12 cellular contexts compared by ENCODE assay signal in the genomic region with DNA sequence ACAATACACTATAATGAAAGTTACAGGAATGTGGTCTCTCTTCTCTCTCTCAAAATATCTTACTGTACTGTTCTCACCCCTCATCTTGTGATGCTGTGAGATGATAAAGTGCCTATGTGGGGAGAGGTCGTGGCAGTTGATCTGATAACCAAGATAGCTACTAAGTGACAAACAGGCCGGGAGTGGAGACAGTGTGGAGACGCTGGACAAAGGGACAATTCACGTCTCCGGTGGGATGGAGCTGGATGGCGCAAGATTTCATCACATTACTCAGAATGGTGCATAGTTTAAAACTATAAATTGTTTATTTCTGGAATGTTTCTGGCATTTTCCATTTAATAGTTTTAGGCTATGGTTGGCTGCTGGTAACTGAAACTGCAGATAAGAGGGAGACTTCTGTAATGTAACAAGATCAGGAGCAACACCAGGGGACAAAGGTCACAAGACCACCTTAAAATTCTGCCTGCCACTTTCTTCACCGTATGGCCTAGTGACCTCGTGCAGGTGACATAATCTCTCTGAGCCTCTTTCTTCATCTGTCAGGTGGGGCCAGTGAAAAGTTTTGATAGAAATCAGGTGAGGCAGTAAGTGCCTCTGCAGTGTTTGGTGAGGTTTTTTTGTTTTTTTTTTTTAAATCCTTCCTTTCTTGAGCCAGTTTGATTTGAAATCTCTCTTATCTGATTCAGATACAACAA. TPM values are rescaled to one million over a fixed set of nuclear protein-coding genes. Genes with fewer than 3 reads are reported as not detected.
DNase-seq lines count a peak whose midpoint lies in the region; ATAC-seq, FAIRE-seq and TF ChIP-seq lines count a peak whose summit lies in the region.
"Had no signal": no experiment of that assay in that cellular context is flagged by ENCODE, and none has a peak within 500 bp of the region (broad histone marks: within the 10 kb centered on the region; RNA-seq: fewer than 3 reads in every experiment).

No MANE protein-coding gene starts in this region.

- no peaks in the 10 kb centered on the region for H3K9me3 ChIP-seq in A549
- H3K9me3 ChIP-seq: BLaER1 had no signal

- TF ChIP-seq CTCF in A549 (IDR thresholded peaks at IDR 0.05) (no peak), brain microvascular endothelial cell (IDR thresholded peaks at IDR 0.05; ENCODE audit: low read depth, low read length, missing control alignments) (no peak)

- H3K27me3 ChIP-seq in brain microvascular endothelial cell (replicated peaks) = no peaks in the 10 kb centered on the region
- H3K27me3 ChIP-seq: BLaER1 had no signal

- peaks cover 65 to 79% of the 10 kb centered on the region in 2 donors for H3K4me1 Mint-ChIP-seq in natural killer cell treated with Interleukin-12 subunit alpha and Interleukin-12 subunit beta and Interleukin-15 and Interleukin-18, amount 100 ng/mL, for 72 hours (ENCODE audit: low read depth in 2 of 2)

- TF ChIP-seq EP300 in A549 (IDR thresholded peaks at IDR 0.05) = no peak

- POLR2A ChIA-PET in A549 (lab: Yijun Ruan, JAX) = no interaction called here

- peaks cover 81% of the 10 kb centered on the region for H3K4me1 ChIP-seq in A549

- H3K9me3 Mint-ChIP-seq in natural killer cell treated with Interleukin-12 subunit alpha and Interleukin-12 subunit beta and Interleukin-15 and Interleukin-18, amount 100 ng/mL, for 72 hours = no peaks in the 10 kb centered on the region

- ATAC-seq in A549 = no peak
- no peak for ATAC-seq in natural killer cell treated with Interleukin-12 subunit alpha and Interleukin-12 subunit beta and Interleukin-15 and Interleukin-18, amount 100 ng/mL, for 72 hours
- ATAC-seq in GM21528 (IDR thresholded peaks at IDR 0.05; ENCODE audit: low FRiP score, unreplicated experiment) = no peak
- ATAC-seq in GM18907 (IDR thresholded peaks at IDR 0.05; ENCODE audit: unreplicated experiment) = no peak

- no peak for TF ChIP-seq POLR2A in A549 (IDR thresholded peaks at IDR 0.05; ENCODE audit: low read length)
- TF ChIP-seq POLR2A in H54 (IDR thresholded peaks at IDR 0.05; ENCODE audit: low read depth, low read length) = no peak

- H3K27me3 Mint-ChIP-seq in natural killer cell treated with Interleukin-12 subunit alpha and Interleukin-12 subunit beta and Interleukin-15 and Interleukin-18, amount 100 ng/mL, for 72 hours = no peaks in the 10 kb centered on the region

- peaks cover 5% of the 10 kb centered on the region for H3K36me3 Mint-ChIP-seq in natural killer cell treated with Interleukin-12 subunit alpha and Interleukin-12 subunit beta and Interleukin-15 and Interleukin-18, amount 100 ng/mL, for 72 hours

- H3K27ac ChIP-seq in A549 = peak overlapping the region; percentile 64 to 87
- peak overlapping the region; percentile 73 for H3K27ac ChIP-seq in brain microvascular endothelial cell

- CTCF ChIA-PET in A549 (lab: Yijun Ruan, JAX) = interaction anchor here (1.2 to 25.8 kb wide), 4 partner anchors 8 to 222 kb away, joined by 3 to 523 read pairs (median 10); no protein-coding TSS in a partner anchor

- peak overlapping the region; percentile 74 to 78 for H3K27ac Mint-ChIP-seq in natural killer cell treated with Interleukin-12 subunit alpha and Interleukin-12 subunit beta and Interleukin-15 and Interleukin-18, amount 100 ng/mL, for 72 hours

- H3K4me2 ChIP-seq in A549 = peak overlapping the region; percentile 50

- TF ChIP-seq RAD21 in A549 (conservative IDR thresholded peaks at IDR 0.05 in 1 of 2, IDR thresholded peaks at IDR 0.05 in 1 of 2) = no peak

- WGBS in A549 (ENCODE audit: missing lambda C conversion rate) = 63% methylated on average over 8 of the region's 8 CpGs

- FAIRE-seq in A549 (lab: Jason Lieb, UNC) (no peak), H54 (lab: Jason Lieb, UNC) (no peak)

- in situ Hi-C loops in brain microvascular endothelial cell (cut with HindIII; ENCODE audit: low pct_ligation_motif_present, low sequenced_read_pairs) = no loop called here

- H3K4me3 ChIP-seq in A549 = no peak overlapping the region
- H3K4me3 ChIP-seq in brain microvascular endothelial cell (ENCODE audit: low read depth, low read length) = no peak overlapping the region
- H3K4me3 ChIP-seq: BLaER1, skin epidermis had no signal

- no peak overlapping the region for H3K4me3 Mint-ChIP-seq in natural killer cell treated with Interleukin-12 subunit alpha and Interleukin-12 subunit beta and Interleukin-15 and Interleukin-18, amount 100 ng/mL, for 72 hours

- peaks cover 2% of the 10 kb centered on the region for H3K36me3 ChIP-seq in brain microvascular endothelial cell (replicated peaks)
- H3K36me3 ChIP-seq: BLaER1 had no signal

- DNase-seq in A549 (ENCODE audit: low read depth in 1 of 2, low spot score in 1 of 2) (no peak), OCI-M1 (lab: John Stamatoyannopoulos, UW) (peak; percentile 71), brain microvascular endothelial cell (no peak), H54 (ENCODE audit: insufficient read length, low spot score) (no peak), cortex of kidney (lab: John Stamatoyannopoulos, UW) (no peak)
- no peak for DNase-seq in natural killer cell treated with Interleukin-12 subunit alpha and Interleukin-12 subunit beta and Interleukin-15 and Interleukin-18, amount 100 ng/mL, for 72 hours (ENCODE audit: low spot score)
- DNase-seq: activated CD4-positive, CD25-positive, alpha-beta regulatory T cell; NCI-H2029 had no signal

TF ChIP-seq in A549, 52 proteins besides CTCF, POLR2A, EP300 and RAD21:
- TF ChIP-seq, protein P1, sequence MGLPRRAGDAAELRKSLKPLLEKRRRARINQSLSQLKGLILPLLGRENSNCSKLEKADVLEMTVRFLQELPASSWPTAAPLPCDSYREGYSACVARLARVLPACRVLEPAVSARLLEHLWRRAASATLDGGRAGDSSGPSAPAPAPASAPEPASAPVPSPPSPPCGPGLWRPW (IDR thresholded peaks at IDR 0.05) = no peak
- TF ChIP-seq, protein P2, sequence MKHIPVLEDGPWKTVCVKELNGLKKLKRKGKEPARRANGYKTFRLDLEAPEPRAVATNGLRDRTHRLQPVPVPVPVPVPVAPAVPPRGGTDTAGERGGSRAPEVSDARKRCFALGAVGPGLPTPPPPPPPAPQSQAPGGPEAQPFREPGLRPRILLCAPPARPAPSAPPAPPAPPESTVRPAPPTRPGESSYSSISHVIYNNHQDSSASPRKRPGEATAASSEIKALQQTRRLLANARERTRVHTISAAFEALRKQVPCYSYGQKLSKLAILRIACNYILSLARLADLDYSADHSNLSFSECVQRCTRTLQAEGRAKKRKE (CRISPR knock-in tag; IDR thresholded peaks at IDR 0.05; ENCODE audit: low read depth) = no peak
- no peak for TF ChIP-seq HDAC2 (IDR thresholded peaks at IDR 0.05)
- TF ChIP-seq SMC3 (IDR thresholded peaks at IDR 0.05) = no peak
- TF ChIP-seq FOXS1 (CRISPR knock-in tag; IDR thresholded peaks at IDR 0.05) = no peak
- no peak for TF ChIP-seq HOXB5 (CRISPR knock-in tag; IDR thresholded peaks at IDR 0.05)
- 0 out of 4 replicates have a peak, but pooled peaks of 1 of the 2 experiments have one; percentile 6 for TF ChIP-seq CEBPB (IDR thresholded peaks at IDR 0.05)

RNA-seq across cellular contexts. Expression of a gene that starts 54.4 kb away (rescaled TPM):
- 1.2 and 1.8 TPM in 2 replicates for polyA plus RNA-seq in A549 (2011; rRNA removed)
- 0.86 and 1.0 TPM in 2 replicates for polyA plus RNA-seq in A549 (2012; cell fraction: cytosol; rRNA removed)
- 6.1 and 6.7 TPM in 2 replicates for polyA plus RNA-seq in A549 (2012; cell fraction: nucleus; rRNA removed)
- 1.3 to 1.6 TPM (median 1.5 TPM) in 3 replicates for polyA plus RNA-seq in A549 (2017; fragmentation: RNase III; extraction: RNeasy Plus Mini Kit Qiagen cat#74134 plus additional on column Dnase treatment)
- polyA minus RNA-seq in A549 (2011; rRNA and poly(A)+ RNA removed) = 2.7 and 4.3 TPM in 2 replicates
- total RNA-seq in natural killer cell treated with Interleukin-12 subunit alpha and Interleukin-12 subunit beta and Interleukin-15 and Interleukin-18, amount 100 ng/mL, for 72 hours = 10 to 100 TPM; 19.9 to 29.6 TPM
